Comparison of ENCODE assay signal across 1 cellular context in the genomic region with DNA sequence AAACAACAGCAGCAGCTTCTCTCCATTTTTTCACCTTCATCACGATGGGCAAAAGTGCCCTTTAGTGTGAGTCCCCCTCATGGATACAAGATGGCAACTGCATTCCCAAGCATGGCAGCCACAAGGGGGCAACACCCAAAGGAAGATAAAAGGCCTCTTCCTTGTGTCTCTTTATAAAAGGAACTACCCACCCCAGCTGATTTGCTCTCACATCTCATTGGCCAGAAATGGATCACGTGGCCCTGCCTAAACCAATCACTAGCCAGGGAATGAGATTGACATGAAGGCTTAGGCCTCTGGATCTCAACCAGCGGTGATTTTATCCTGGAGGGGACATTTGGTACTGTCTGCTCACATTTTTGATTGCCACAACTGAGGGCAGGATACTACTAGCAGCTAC.
TF ChIP-seq lines count a peak whose summit lies in the region.

No MANE protein-coding gene starts in this region.

TF ChIP-seq in HepG2, 621 proteins besides CTCF, POLR2A, EP300 and RAD21 (continued from another document and continues in another):
- TF ChIP-seq, protein P1, sequence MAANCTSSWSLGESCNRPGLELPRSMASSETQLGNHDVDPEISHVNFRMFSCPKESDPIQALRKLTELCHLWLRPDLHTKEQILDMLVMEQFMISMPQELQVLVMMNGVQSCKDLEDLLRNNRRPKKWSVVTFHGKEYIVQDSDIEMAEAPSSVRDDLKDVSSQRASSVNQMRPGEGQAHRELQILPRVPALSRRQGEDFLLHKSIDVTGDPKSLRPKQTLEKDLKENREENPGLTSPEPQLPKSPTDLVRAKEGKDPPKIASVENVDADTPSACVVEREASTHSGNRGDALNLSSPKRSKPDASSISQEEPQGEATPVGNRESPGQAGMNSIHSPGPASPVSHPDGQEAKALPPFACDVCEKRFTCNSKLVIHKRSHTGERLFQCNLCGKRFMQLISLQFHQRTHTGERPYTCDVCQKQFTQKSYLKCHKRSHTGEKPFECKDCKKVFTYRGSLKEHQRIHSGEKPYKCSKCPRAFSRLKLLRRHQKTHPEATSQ (CRISPR knock-in tag; IDR thresholded peaks at IDR 0.05; ENCODE audit: borderline replicate concordance) = no peak
- TF ChIP-seq ZNF749 (CRISPR knock-in tag; IDR thresholded peaks at IDR 0.05; ENCODE audit: borderline replicate concordance) (no peak), ZSCAN31 (CRISPR knock-in tag; IDR thresholded peaks at IDR 0.05; ENCODE audit: low read depth) (no peak), NONO (IDR thresholded peaks at IDR 0.05) (no peak), NONO (CRISPR knock-in tag; conservative IDR thresholded peaks at IDR 0.05) (no peak), ZC3H4 (CRISPR knock-in tag; IDR thresholded peaks at IDR 0.05; ENCODE audit: borderline replicate concordance) (no peak), ZNF615 (CRISPR knock-in tag; IDR thresholded peaks at IDR 0.05; ENCODE audit: borderline replicate concordance) (no peak), ZNF253 (CRISPR knock-in tag; IDR thresholded peaks at IDR 0.05; ENCODE audit: borderline replicate concordance) (no peak), AHR (CRISPR knock-in tag; IDR thresholded peaks at IDR 0.05) (no peak), ZFX (CRISPR knock-in tag; IDR thresholded peaks at IDR 0.05; ENCODE audit: low read depth) (no peak), ZMYM3 (CRISPR knock-in tag; IDR thresholded peaks at IDR 0.05) (no peak), MIXL1 (CRISPR knock-in tag; IDR thresholded peaks at IDR 0.05) (no peak), PHF21A (CRISPR knock-in tag; IDR thresholded peaks at IDR 0.05) (no peak; the same call in 1 of the 2 replicates), ZNF24 (IDR thresholded peaks at IDR 0.05) (no peak), ZNF766 (CRISPR knock-in tag; IDR thresholded peaks at IDR 0.05; ENCODE audit: borderline replicate concordance) (no peak), PHF5A (CRISPR knock-in tag; IDR thresholded peaks at IDR 0.05; ENCODE audit: low read depth, unreplicated experiment) (no peak), SAP130 (CRISPR knock-in tag; IDR thresholded peaks at IDR 0.05; ENCODE audit: low read depth) (0 out of 2 replicates have a peak, but pooled peaks have one; percentile 35), ZNF614 (CRISPR knock-in tag; IDR thresholded peaks at IDR 0.05; ENCODE audit: borderline replicate concordance) (no peak), JUNB (CRISPR knock-in tag; IDR thresholded peaks at IDR 0.05; ENCODE audit: borderline replicate concordance) (no peak), ZNF883 (CRISPR knock-in tag; IDR thresholded peaks at IDR 0.05; ENCODE audit: not compliant biosample characterization) (no peak)
- TF ChIP-seq, protein P2, sequence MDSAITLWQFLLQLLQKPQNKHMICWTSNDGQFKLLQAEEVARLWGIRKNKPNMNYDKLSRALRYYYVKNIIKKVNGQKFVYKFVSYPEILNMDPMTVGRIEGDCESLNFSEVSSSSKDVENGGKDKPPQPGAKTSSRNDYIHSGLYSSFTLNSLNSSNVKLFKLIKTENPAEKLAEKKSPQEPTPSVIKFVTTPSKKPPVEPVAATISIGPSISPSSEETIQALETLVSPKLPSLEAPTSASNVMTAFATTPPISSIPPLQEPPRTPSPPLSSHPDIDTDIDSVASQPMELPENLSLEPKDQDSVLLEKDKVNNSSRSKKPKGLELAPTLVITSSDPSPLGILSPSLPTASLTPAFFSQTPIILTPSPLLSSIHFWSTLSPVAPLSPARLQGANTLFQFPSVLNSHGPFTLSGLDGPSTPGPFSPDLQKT (CRISPR knock-in tag; IDR thresholded peaks at IDR 0.05; ENCODE audit: borderline replicate concordance) = no peak
- TF ChIP-seq, protein P3, sequence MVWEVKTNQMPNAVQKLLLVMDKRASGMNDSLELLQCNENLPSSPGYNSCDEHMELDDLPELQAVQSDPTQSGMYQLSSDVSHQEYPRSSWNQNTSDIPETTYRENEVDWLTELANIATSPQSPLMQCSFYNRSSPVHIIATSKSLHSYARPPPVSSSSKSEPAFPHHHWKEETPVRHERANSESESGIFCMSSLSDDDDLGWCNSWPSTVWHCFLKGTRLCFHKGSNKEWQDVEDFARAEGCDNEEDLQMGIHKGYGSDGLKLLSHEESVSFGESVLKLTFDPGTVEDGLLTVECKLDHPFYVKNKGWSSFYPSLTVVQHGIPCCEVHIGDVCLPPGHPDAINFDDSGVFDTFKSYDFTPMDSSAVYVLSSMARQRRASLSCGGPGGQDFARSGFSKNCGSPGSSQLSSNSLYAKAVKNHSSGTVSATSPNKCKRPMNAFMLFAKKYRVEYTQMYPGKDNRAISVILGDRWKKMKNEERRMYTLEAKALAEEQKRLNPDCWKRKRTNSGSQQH (CRISPR knock-in tag; IDR thresholded peaks at IDR 0.05; ENCODE audit: low read depth) = no peak
- TF ChIP-seq, protein P4, sequence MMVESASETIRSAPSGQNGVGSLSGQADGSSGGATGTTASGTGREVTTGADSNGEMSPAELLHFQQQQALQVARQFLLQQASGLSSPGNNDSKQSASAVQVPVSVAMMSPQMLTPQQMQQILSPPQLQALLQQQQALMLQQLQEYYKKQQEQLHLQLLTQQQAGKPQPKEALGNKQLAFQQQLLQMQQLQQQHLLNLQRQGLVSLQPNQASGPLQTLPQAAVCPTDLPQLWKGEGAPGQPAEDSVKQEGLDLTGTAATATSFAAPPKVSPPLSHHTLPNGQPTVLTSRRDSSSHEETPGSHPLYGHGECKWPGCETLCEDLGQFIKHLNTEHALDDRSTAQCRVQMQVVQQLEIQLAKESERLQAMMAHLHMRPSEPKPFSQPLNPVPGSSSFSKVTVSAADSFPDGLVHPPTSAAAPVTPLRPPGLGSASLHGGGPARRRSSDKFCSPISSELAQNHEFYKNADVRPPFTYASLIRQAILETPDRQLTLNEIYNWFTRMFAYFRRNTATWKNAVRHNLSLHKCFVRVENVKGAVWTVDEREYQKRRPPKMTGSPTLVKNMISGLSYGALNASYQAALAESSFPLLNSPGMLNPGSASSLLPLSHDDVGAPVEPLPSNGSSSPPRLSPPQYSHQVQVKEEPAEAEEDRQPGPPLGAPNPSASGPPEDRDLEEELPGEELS (CRISPR knock-in tag; IDR thresholded peaks at IDR 0.05) = no peak
- TF ChIP-seq, protein P5, sequence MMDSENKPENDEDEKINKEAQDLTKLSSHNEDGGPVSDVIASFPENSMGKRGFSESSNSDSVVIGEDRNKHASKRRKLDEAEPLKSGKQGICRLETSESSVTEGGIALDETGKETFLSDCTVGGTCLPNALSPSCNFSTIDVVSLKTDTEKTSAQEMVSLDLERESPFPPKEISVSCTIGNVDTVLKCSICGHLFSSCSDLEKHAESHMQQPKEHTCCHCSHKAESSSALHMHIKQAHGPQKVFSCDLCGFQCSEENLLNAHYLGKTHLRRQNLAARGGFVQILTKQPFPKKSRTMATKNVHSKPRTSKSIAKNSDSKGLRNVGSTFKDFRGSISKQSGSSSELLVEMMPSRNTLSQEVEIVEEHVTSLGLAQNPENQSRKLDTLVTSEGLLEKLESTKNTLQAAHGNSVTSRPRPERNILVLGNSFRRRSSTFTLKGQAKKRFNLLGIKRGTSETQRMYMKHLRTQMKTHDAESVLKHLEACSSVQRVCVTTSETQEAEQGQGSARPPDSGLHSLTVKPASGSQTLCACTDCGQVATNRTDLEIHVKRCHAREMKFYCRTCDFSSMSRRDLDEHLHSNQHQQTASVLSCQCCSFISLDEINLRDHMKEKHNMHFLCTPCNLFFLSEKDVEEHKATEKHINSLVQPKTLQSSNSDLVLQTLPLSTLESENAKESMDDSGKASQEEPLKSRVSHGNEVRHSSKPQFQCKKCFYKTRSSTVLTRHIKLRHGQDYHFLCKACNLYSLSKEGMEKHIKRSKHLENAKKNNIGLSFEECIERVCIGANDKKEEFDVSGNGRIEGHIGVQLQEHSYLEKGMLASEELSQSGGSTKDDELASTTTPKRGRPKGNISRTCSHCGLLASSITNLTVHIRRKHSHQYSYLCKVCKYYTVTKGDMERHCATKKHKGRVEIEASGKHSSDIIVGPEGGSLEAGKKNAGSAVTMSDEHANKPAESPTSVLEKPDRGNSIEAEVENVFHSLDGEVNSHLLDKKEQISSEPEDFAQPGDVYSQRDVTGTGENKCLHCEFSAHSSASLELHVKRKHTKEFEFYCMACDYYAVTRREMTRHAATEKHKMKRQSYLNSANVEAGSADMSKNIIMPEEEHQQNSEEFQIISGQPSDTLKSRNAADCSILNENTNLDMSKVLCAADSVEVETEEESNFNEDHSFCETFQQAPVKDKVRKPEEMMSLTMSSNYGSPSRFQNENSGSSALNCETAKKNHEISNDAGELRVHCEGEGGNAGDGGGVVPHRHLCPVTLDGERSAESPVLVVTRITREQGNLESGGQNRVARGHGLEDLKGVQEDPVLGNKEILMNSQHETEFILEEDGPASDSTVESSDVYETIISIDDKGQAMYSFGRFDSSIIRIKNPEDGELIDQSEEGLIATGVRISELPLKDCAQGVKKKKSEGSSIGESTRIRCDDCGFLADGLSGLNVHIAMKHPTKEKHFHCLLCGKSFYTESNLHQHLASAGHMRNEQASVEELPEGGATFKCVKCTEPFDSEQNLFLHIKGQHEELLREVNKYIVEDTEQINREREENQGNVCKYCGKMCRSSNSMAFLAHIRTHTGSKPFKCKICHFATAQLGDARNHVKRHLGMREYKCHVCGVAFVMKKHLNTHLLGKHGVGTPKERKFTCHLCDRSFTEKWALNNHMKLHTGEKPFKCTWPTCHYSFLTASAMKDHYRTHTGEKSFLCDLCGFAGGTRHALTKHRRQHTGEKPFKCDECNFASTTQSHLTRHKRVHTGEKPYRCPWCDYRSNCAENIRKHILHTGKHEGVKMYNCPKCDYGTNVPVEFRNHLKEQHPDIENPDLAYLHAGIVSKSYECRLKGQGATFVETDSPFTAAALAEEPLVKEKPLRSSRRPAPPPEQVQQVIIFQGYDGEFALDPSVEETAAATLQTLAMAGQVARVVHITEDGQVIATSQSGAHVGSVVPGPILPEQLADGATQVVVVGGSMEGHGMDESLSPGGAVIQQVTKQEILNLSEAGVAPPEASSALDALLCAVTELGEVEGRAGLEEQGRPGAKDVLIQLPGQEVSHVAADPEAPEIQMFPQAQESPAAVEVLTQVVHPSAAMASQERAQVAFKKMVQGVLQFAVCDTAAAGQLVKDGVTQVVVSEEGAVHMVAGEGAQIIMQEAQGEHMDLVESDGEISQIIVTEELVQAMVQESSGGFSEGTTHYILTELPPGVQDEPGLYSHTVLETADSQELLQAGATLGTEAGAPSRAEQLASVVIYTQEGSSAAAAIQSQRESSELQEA (CRISPR knock-in tag; IDR thresholded peaks at IDR 0.05; ENCODE audit: not compliant biosample characterization) = no peak
- TF ChIP-seq, protein P6, sequence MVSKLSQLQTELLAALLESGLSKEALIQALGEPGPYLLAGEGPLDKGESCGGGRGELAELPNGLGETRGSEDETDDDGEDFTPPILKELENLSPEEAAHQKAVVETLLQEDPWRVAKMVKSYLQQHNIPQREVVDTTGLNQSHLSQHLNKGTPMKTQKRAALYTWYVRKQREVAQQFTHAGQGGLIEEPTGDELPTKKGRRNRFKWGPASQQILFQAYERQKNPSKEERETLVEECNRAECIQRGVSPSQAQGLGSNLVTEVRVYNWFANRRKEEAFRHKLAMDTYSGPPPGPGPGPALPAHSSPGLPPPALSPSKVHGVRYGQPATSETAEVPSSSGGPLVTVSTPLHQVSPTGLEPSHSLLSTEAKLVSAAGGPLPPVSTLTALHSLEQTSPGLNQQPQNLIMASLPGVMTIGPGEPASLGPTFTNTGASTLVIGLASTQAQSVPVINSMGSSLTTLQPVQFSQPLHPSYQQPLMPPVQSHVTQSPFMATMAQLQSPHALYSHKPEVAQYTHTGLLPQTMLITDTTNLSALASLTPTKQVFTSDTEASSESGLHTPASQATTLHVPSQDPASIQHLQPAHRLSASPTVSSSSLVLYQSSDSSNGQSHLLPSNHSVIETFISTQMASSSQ (IDR thresholded peaks at IDR 0.05; ENCODE audit: low read depth) = no peak
- TF ChIP-seq, protein P6 (CRISPR knock-in tag; IDR thresholded peaks at IDR 0.05; ENCODE audit: borderline replicate concordance) = no peak
- TF ChIP-seq, protein P7, sequence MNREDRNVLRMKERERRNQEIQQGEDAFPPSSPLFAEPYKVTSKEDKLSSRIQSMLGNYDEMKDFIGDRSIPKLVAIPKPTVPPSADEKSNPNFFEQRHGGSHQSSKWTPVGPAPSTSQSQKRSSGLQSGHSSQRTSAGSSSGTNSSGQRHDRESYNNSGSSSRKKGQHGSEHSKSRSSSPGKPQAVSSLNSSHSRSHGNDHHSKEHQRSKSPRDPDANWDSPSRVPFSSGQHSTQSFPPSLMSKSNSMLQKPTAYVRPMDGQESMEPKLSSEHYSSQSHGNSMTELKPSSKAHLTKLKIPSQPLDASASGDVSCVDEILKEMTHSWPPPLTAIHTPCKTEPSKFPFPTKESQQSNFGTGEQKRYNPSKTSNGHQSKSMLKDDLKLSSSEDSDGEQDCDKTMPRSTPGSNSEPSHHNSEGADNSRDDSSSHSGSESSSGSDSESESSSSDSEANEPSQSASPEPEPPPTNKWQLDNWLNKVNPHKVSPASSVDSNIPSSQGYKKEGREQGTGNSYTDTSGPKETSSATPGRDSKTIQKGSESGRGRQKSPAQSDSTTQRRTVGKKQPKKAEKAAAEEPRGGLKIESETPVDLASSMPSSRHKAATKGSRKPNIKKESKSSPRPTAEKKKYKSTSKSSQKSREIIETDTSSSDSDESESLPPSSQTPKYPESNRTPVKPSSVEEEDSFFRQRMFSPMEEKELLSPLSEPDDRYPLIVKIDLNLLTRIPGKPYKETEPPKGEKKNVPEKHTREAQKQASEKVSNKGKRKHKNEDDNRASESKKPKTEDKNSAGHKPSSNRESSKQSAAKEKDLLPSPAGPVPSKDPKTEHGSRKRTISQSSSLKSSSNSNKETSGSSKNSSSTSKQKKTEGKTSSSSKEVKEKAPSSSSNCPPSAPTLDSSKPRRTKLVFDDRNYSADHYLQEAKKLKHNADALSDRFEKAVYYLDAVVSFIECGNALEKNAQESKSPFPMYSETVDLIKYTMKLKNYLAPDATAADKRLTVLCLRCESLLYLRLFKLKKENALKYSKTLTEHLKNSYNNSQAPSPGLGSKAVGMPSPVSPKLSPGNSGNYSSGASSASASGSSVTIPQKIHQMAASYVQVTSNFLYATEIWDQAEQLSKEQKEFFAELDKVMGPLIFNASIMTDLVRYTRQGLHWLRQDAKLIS (CRISPR knock-in tag; IDR thresholded peaks at IDR 0.05) = no peak
